In genomic region chr6:168507730-168508129, GRCh38 we compare ENCODE assay signal across 21 cellular contexts.
DNase-seq lines count a peak whose midpoint lies in the region; ATAC-seq, FAIRE-seq and TF ChIP-seq lines count a peak whose summit lies in the region.
"Had no signal": no experiment of that assay in that cellular context is flagged by ENCODE, and none has a peak within 500 bp of the region (broad histone marks: within the 10 kb centered on the region; RNA-seq: fewer than 3 reads in every experiment).

No MANE protein-coding gene starts in this region.

- peaks cover 0 to 10% (median 6%) of the 10 kb centered on the region in 3 donors for H3K4me1 ChIP-seq in pancreas
- H3K4me1 ChIP-seq in neuronal stem cell (ENCODE audit: control insufficient read depth in 2 of 2, insufficient read depth in 1 of 2, low read depth in 1 of 2, low read length in 2 of 2) = no peaks in the 10 kb centered on the region
- H3K4me1 ChIP-seq: A549 had no signal

- H3K23ac ChIP-seq in neuronal stem cell (ENCODE audit: low read depth, low read length, poor library complexity) = no peak overlapping the region

- no peak overlapping the region for H2AK5ac ChIP-seq in neuronal stem cell (ENCODE audit: low read depth, low read length)

- WGBS in pancreas, 2 donors = 65 to 67% methylated on average over 8 of the region's 8 CpGs
- WGBS in neuronal stem cell (ENCODE audit: extremely low coverage in 2 of 2, insufficient read length in 2 of 2, insufficient replicate concordance in 1 of 2), 2 donors = no CpG with 5 or more reads among the region's 8 CpGs

- TF ChIP-seq CTCF in VCaP (conservative IDR thresholded peaks at IDR 0.05) (no peak), pancreas (IDR thresholded peaks at IDR 0.05) (no peak)

- H3K18ac ChIP-seq in neuronal stem cell (ENCODE audit: low read length) = no peak overlapping the region

- H3K9me3 ChIP-seq in pancreas = no peaks in the 10 kb centered on the region
- no peaks in the 10 kb centered on the region for H3K9me3 ChIP-seq in neuronal stem cell (replicated peaks in 1 of 2; ENCODE audit: control insufficient read depth in 2 of 2, insufficient read depth in 1 of 2, low read depth in 1 of 2, low read length in 2 of 2)
- H3K9me3 ChIP-seq: A549, Caco-2 had no signal

- H3K79me1 ChIP-seq in neuronal stem cell (ENCODE audit: low read depth, low read length) = no peaks in the 10 kb centered on the region

- DNase-seq in NCI-H748 (lab: John Stamatoyannopoulos, UW; ENCODE audit: unreplicated experiment) (peak; percentile 55), NCI-H748 treated with DMSO at 0.1 percent for 48 hours (lab: John Stamatoyannopoulos, UW) (no peak), pancreas (peak in 2 of 6 donors; percentile 27 to 41), neuronal stem cell (ENCODE audit: low spot score) (no peak), T-helper 9 cell (no peak), HEK293T (ENCODE audit: extremely low spot score) (no peak)
- DNase-seq: AML-193; Caco-2; CD4-positive, alpha-beta T cell; HCEC 1CT; HFFc6 had no signal

- no peak overlapping the region for H3K4me2 ChIP-seq in neuronal stem cell (ENCODE audit: insufficient read depth, low read length, poor library complexity, severe bottlenecking)
- H3K4me2 ChIP-seq: A549, GM23338 had no signal

- no peak overlapping the region for H2BK5ac ChIP-seq in neuronal stem cell (ENCODE audit: low read length)

- H3K36me3 ChIP-seq in pancreas (no peaks in the 10 kb centered on the region), neuronal stem cell (replicated peaks in 1 of 2; ENCODE audit: control insufficient read depth in 2 of 2, insufficient read depth in 2 of 2, low read length in 2 of 2) (no peaks in the 10 kb centered on the region)

- peak overlapping the region; percentile 91 for H3K27ac ChIP-seq in VCaP
- peak overlapping the region in 2 of 4 donors; percentile 31 to 38 for H3K27ac ChIP-seq in pancreas
- no peak overlapping the region for H3K27ac ChIP-seq in neuronal stem cell (replicated peaks; ENCODE audit: low read length)
- H3K27ac ChIP-seq: 22Rv1, A549, C4-2B had no signal

- H3K4me3 ChIP-seq in pancreas (peak overlapping the region in 1 of 4 donors; percentile 6), neuronal stem cell (ENCODE audit: low read length in 2 of 2) (no peak overlapping the region)
- H3K4me3 ChIP-seq: A549, GM23338 had no signal

- ATAC-seq in pancreas = peak; percentile 53 to 76 (median 64)
- ATAC-seq: A549 had no signal

- H2BK120ac ChIP-seq in neuronal stem cell (ENCODE audit: low read depth, low read length) = no peak overlapping the region

- H2AFZ ChIP-seq in neuronal stem cell (ENCODE audit: low read length) = no peak overlapping the region
- H2AFZ ChIP-seq: GM23338 had no signal

- CTCF ChIA-PET in HEK293T (lab: Yijun Ruan, JAX) = interaction anchor here (0.6 to 1.1 kb wide), 2 partner anchors 17 to 57 kb away, joined by 3 read pairs; no protein-coding TSS in a partner anchor

- H3K14ac ChIP-seq in neuronal stem cell (ENCODE audit: low read length) = no peak overlapping the region

- no peak overlapping the region for H3K9ac ChIP-seq in neuronal stem cell (ENCODE audit: low read depth, low read length, poor library complexity)

- H3K4ac ChIP-seq in neuronal stem cell (ENCODE audit: low read length) = no peak overlapping the region

- POLR2A ChIA-PET in HEK293T (lab: Yijun Ruan, JAX) = no interaction called here

- H2BK12ac ChIP-seq in neuronal stem cell (ENCODE audit: low read length) = no peak overlapping the region

- no peaks in the 10 kb centered on the region for H3K27me3 ChIP-seq in pancreas
- no peaks in the 10 kb centered on the region for H3K27me3 ChIP-seq in neuronal stem cell (ENCODE audit: control insufficient read depth in 3 of 3, insufficient read depth in 3 of 3, low read depth in 1 of 3, low read length in 3 of 3)

- H4K91ac ChIP-seq in neuronal stem cell (ENCODE audit: low read depth, low read length, poor library complexity) = no peak overlapping the region

- H2BK15ac ChIP-seq in neuronal stem cell (ENCODE audit: low read length) = no peak overlapping the region

- no peak for FAIRE-seq in pancreas (lab: Jason Lieb, UNC)
- FAIRE-seq: A549, D721Med, G401.6, GM12892, GM18507, H54 had no signal

- intact Hi-C loops in pancreas (cut with DNase I) = no loop called here

- no peak overlapping the region for H4K8ac ChIP-seq in neuronal stem cell (ENCODE audit: low read depth, low read length)

TF ChIP-seq in HEK293T, 16 proteins besides CTCF, POLR2A, EP300 and RAD21:
- TF ChIP-seq ZNF384 (IDR thresholded peaks at IDR 0.05) (no peak), SP1 (IDR thresholded peaks at IDR 0.05) (no peak), TARDBP (IDR thresholded peaks at IDR 0.05) (no peak), ARNT (IDR thresholded peaks at IDR 0.05) (no peak), FOXK2 (IDR thresholded peaks at IDR 0.05) (no peak), NFRKB (IDR thresholded peaks at IDR 0.05) (no peak), L3MBTL2 (conservative IDR thresholded peaks at IDR 0.05) (no peak), FOXA1 (IDR thresholded peaks at IDR 0.05) (no peak), BHLHE40 (IDR thresholded peaks at IDR 0.05; ENCODE audit: borderline replicate concordance) (no peak), ELF4 (IDR thresholded peaks at IDR 0.05) (no peak), FOXM1 (IDR thresholded peaks at IDR 0.05; ENCODE audit: borderline replicate concordance) (no peak), LEF1 (IDR thresholded peaks at IDR 0.05; ENCODE audit: borderline replicate concordance) (no peak), SUZ12 (IDR thresholded peaks at IDR 0.05) (no peak), CTBP1 (IDR thresholded peaks at IDR 0.05; ENCODE audit: borderline replicate concordance) (no peak)
- TF ChIP-seq, protein P1, sequence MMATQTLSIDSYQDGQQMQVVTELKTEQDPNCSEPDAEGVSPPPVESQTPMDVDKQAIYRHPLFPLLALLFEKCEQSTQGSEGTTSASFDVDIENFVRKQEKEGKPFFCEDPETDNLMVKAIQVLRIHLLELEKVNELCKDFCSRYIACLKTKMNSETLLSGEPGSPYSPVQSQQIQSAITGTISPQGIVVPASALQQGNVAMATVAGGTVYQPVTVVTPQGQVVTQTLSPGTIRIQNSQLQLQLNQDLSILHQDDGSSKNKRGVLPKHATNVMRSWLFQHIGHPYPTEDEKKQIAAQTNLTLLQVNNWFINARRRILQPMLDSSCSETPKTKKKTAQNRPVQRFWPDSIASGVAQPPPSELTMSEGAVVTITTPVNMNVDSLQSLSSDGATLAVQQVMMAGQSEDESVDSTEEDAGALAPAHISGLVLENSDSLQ (IDR thresholded peaks at IDR 0.05) = no peak
